ENCODE assay signal across 8 cellular contexts in the genomic region with DNA sequence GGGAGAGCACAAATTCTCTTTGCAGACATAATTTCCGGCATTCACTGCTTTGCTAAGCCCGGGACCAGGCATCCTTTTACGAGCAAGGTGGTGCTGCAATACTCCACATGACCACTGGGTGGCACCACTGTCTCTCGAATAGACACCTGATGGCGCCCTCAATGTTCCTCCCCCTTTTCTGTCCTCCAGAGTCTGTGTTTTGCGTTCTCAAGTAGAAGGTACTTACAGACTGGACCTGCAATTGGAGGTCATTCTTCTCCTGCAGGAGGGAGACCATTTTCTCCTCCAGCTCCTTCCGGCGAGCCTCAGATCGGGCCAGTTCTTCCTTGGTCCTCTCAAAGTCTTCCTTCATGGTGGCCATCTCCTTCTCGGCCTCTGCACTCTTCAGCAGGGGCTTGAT. TPM values are rescaled to one million over a fixed set of nuclear protein-coding genes. Genes with fewer than 3 reads are reported as not detected.
A peak's percentile ranks its signal among the peaks of the same experiment; 100 is the strongest.
DNase-seq lines count a peak whose midpoint lies in the region; ATAC-seq, FAIRE-seq and TF ChIP-seq lines count a peak whose summit lies in the region.

No MANE protein-coding gene starts in this region.

- ATAC-seq in gastroesophageal sphincter (peak; percentile 50), pancreas (peak; percentile 38 to 83 (median 76)), GM21447 (IDR thresholded peaks at IDR 0.05; ENCODE audit: unreplicated experiment) (no peak)

- TF ChIP-seq CTCF in GM12865 (IDR thresholded peaks at IDR 0.05; ENCODE audit: insufficient read depth, low read depth, low read length, missing control alignments) (peak; percentile 96), RWPE1 (conservative IDR thresholded peaks at IDR 0.05; ENCODE audit: low read depth) (peak; percentile 86), gastroesophageal sphincter (IDR thresholded peaks at IDR 0.05) (peak in 3 of 4 experiments; percentile 75 to 89 (median 87)), pancreas (IDR thresholded peaks at IDR 0.05) (peak; percentile 81 to 90 (median 86)), transverse colon (IDR thresholded peaks at IDR 0.05) (peak; percentile 87 to 96 (median 93))

- TF ChIP-seq EP300 in gastroesophageal sphincter (IDR thresholded peaks at IDR 0.05) (no peak), transverse colon (IDR thresholded peaks at IDR 0.05; ENCODE audit: low read depth) (no peak)

- H3K4me1 ChIP-seq in gastroesophageal sphincter = no peaks in the 10 kb centered on the region
- no peaks in the 10 kb centered on the region for H3K4me1 ChIP-seq in pancreas
- no peaks in the 10 kb centered on the region for H3K4me1 ChIP-seq in transverse colon

- H3K36me3 ChIP-seq in gastroesophageal sphincter = no peaks in the 10 kb centered on the region
- no peaks in the 10 kb centered on the region for H3K36me3 ChIP-seq in pancreas
- H3K36me3 ChIP-seq in transverse colon = no peaks in the 10 kb centered on the region

- intact Hi-C loops in pancreas (cut with DNase I) (loop anchor here in 2 of 3 donors (5.0 to 10.0 kb wide), 2 partner anchors 287 to 290 kb away; no protein-coding TSS in a partner anchor), transverse colon (cut with DNase I; ENCODE audit: low total_unique reads) (no loop called here)

- no peak overlapping the region for H3K27ac ChIP-seq in RWPE1
- H3K27ac ChIP-seq in gastroesophageal sphincter = no peak overlapping the region
- H3K27ac ChIP-seq in pancreas = no peak overlapping the region
- H3K27ac ChIP-seq in transverse colon = no peak overlapping the region

- DNase-seq in GM12865 (ENCODE audit: low read depth) (peak; percentile 89), HUDEP-2 (lab: John Stamatoyannopoulos, UW; ENCODE audit: unreplicated experiment in 76 of 76) (peak in 68 of 76 experiments; percentile 7 to 84 (median 60)), RWPE1 (ENCODE audit: low spot score) (peak; percentile 79), pancreas (peak; percentile 39 to 92 (median 74)), transverse colon (peak; percentile 84)
- DNase-seq in activated effector memory CD4-positive, alpha-beta T cell treated with Interleukin-2 at 50 U/mL for 16 hours = peak; percentile 16

- no peak for FAIRE-seq in pancreas (lab: Jason Lieb, UNC)

- H3K9me3 ChIP-seq in gastroesophageal sphincter = no peaks in the 10 kb centered on the region
- no peaks in the 10 kb centered on the region for H3K9me3 ChIP-seq in pancreas
- H3K9me3 ChIP-seq in transverse colon = no peaks in the 10 kb centered on the region

- POLR2A ChIA-PET in RWPE1 (lab: Yijun Ruan, JAX; ENCODE audit: low non-redundant PET) = no interaction called here

- WGBS in gastroesophageal sphincter (ENCODE audit: low coverage in 1 of 2), 2 donors = 0% methylated on average over 2 to 5 of the region's 10 CpGs
- WGBS in pancreas, 2 donors = 35 to 36% methylated on average over 10 of the region's 10 CpGs
- 38% methylated on average over 10 of the region's 10 CpGs; no CpG with 5 or more reads in 1 of the 2 donors for WGBS in transverse colon (ENCODE audit: low coverage in 1 of 2), 2 donors

- in situ Hi-C loops in transverse colon (cut with MboI; ENCODE audit: low pct_ligation_motif_present in 1 of 4, low pct_unique_long_range_greater_than_20kb in 1 of 4, low sequenced_read_pairs in 3 of 4) = loop anchor here in 3 of 4 donors (5.0 to 25.0 kb wide), 4 partner anchors 110 to 287 kb away; no protein-coding TSS in a partner anchor

- CTCF ChIA-PET in RWPE1 (lab: Yijun Ruan, JAX) = interaction anchor here (0.6 to 1.8 kb wide), 9 partner anchors 275 to 1764 kb away, joined by 3 to 11 read pairs (median 4); no protein-coding TSS in a partner anchor

- H3K27me3 ChIP-seq in gastroesophageal sphincter (peaks cover 14% of the 10 kb centered on the region), pancreas (no peaks in the 10 kb centered on the region), transverse colon (no peaks in the 10 kb centered on the region)

- no peak for TF ChIP-seq POLR2A in gastroesophageal sphincter (IDR thresholded peaks at IDR 0.05)
- TF ChIP-seq POLR2A in transverse colon (IDR thresholded peaks at IDR 0.05) = no peak

- no peak overlapping the region for H3K4me3 ChIP-seq in GM12865 (ENCODE audit: low read depth, low read length)
- H3K4me3 ChIP-seq in gastroesophageal sphincter = no peak overlapping the region
- H3K4me3 ChIP-seq in pancreas = no peak overlapping the region
- H3K4me3 ChIP-seq in transverse colon = no peak overlapping the region

RNA-seq across cellular contexts. Expression of a gene that starts 45.2 kb away (rescaled TPM):
- not detected for total RNA-seq in gastroesophageal sphincter
- not detected for total RNA-seq in pancreas
- not detected for polyA plus RNA-seq in pancreas
- total RNA-seq in transverse colon = 1 to 10 TPM in 1 of 4 donors, under 1 TPM in 2, not detected in 1; 0.14 to 2.6 (median 0.16) TPM

Comparison
In these comparisons a context has a peak if more than half of its experiments do, and no peak if none do; other contexts are left out.
1. DNase-seq: peak in every context shown above with its lines; median percentile 89 in GM12865; 84 in transverse colon; 79 in RWPE1; 74 in pancreas; 60 in HUDEP-2; 16 in activated effector memory CD4-positive, alpha-beta T cell treated with Interleukin-2 at 50 U/mL for 16 hours.